30 cellular contexts compared by ENCODE assay signal in the genomic region with DNA sequence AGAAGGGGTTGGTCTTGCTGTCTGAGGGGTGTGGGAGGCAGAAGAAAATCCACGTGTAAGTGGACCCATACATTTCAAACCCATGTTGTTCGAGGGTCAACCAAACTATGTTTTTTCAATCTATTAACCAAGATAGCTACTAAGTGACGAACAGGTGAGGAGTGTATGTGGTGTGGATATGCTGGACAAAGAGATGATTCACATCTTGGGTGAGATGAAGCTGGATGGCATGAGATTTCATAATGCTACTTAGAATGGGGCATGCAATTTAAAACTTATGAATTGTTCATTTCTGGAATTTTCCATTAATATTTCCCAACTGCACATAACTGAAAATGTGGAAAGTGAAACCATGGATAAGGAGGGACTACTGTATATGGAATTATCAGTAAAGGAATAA.
"Had no signal": no experiment of that assay in that cellular context is flagged by ENCODE, and none has a peak within 500 bp of the region (broad histone marks: within the 10 kb centered on the region; RNA-seq: fewer than 3 reads in every experiment).

No MANE protein-coding gene starts in this region.

- H3K4me1 ChIP-seq: Peyer's patch had no signal

- FAIRE-seq: astrocyte had no signal

- DNase-seq: activated CD4-positive, alpha-beta memory T cell treated with anti-CD3 and anti-CD28 coated beads, Interleukin-2, amount 10 ng/mL, durations not matched to agents 7 days and 5 days; activated CD4-positive, alpha-beta T cell treated with anti-CD3 and anti-CD28 coated beads for 1 hour; activated CD4-positive, alpha-beta T cell treated with anti-CD3 and anti-CD28 coated beads for 48 hours; activated CD4-positive, CD25-positive, alpha-beta regulatory T cell; activated CD8-positive, alpha-beta memory T cell treated with anti-CD3 and anti-CD28 coated beads for 24 hours; activated CD8-positive, alpha-beta memory T cell treated with anti-CD3 and anti-CD28 coated beads, Interleukin-2, amount 10 ng/mL, durations not matched to agents 7 days and 5 days; activated CD8-positive, alpha-beta memory T cell treated with anti-CD3 and anti-CD28 coated beads, Interleukin-2, amount 50 U/mL, for 48 hours; activated effector memory CD4-positive, alpha-beta T cell treated with anti-CD3 and anti-CD28 coated beads, Interleukin-2, amount 50 U/mL, for 16 hours; activated naive CD4-positive, alpha-beta T cell treated with Interleukin-2 at 50 U/mL for 16 hours; activated naive CD8-positive, alpha-beta T cell treated with anti-CD3 and anti-CD28 coated beads, Interleukin-2, amount 10 ng/mL, durations not matched to agents 7 days and 5 days; activated T-cell treated with anti-CD3 and anti-CD28 coated beads, Interleukin-2, amount 50 U/mL, for 1 hour; activated T-cell treated with anti-CD3 and anti-CD28 coated beads, Interleukin-2, amount 50 U/mL, for 72 hours; body of pancreas; NCI-H1105; NCI-H1417 treated with DMSO at 0.1 percent for 48 hours; NCI-H187 treated with DMSO at 0.1 percent for 48 hours; NCI-H2081 treated with DMSO at 0.1 percent for 48 hours; NCI-H226; NCI-H446 treated with DMSO at 0.1 percent for 48 hours; NCI-H524; Peyer's patch; Right ventricle myocardium superior; RPMI8226; SW 1271; T1000; WERI-Rb-1 had no signal

- ATAC-seq: activated CD8-positive, alpha-beta memory T cell treated with anti-CD3 and anti-CD28 coated beads, Interleukin-2, amount 10 ng/mL, durations not matched to agents 7 days and 5 days; activated T-cell treated with anti-CD3 and anti-CD28 coated beads, Interleukin-2, amount 50 U/mL, for 72 hours; activated T-helper 17 cell treated with anti-CD3 and anti-CD28 coated beads, Interleukin-2, amount 50 U/mL, for 72 hours; body of pancreas had no signal

- H3K36me3 ChIP-seq: cardiac muscle cell, Peyer's patch, WERI-Rb-1 had no signal

- H3K4me3 ChIP-seq: body of pancreas, cardiac muscle cell, Peyer's patch had no signal

- H3K9me3 ChIP-seq: body of pancreas, Peyer's patch had no signal

- H3K27ac ChIP-seq: body of pancreas, cardiac muscle cell, KMS-11, Peyer's patch, WERI-Rb-1 had no signal

- H3K27me3 ChIP-seq: body of pancreas, cardiac muscle cell, Peyer's patch had no signal
